Comparison of ENCODE assay signal across 23 cellular contexts in the genomic region with DNA sequence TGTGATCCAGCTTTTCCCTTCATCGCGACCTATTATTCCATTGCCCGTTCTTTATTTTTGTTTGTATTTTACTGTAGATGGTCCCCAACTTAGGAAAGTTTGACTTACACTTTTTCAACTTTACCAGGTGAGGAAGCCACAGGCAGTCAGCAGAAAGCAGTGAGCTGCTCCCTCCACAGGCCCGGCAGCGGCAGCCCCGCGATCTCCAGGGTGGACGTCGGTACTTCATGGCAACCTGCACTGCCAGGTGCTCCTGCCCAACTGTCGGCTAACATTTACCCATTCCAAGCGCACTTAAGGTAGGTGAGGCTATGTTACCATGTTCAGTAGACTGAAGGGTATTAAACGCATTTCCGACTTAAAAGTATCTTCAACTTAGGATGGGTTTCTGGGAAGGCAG. TPM values are rescaled to one million over a fixed set of nuclear protein-coding genes. Genes with fewer than 3 reads are reported as not detected.
DNase-seq lines count a peak whose midpoint lies in the region; ATAC-seq and TF ChIP-seq lines count a peak whose summit lies in the region.
"Had no signal": no experiment of that assay in that cellular context is flagged by ENCODE, and none has a peak within 500 bp of the region (broad histone marks: within the 10 kb centered on the region; RNA-seq: fewer than 3 reads in every experiment).

No MANE protein-coding gene starts in this region.

- H3K9me3 ChIP-seq in neutrophil, result no peaks in the 10 kb centered on the region
- H3K9me3 ChIP-seq: BE2C had no signal

- H3K4me3 Mint-ChIP-seq in type B pancreatic cell, result no peak overlapping the region
- no peak overlapping the region for H3K4me3 Mint-ChIP-seq in natural killer cell treated with Interleukin-12 subunit alpha and Interleukin-12 subunit beta and Interleukin-15 and Interleukin-18, amount 100 ng/mL, for 72 hours
- H3K4me3 Mint-ChIP-seq: CD4-positive, CD25-positive, alpha-beta regulatory T cell; CD8-positive, alpha-beta memory T cell; HFFc6 had no signal

- H3K4me1 Mint-ChIP-seq in type B pancreatic cell (ENCODE audit: unreplicated experiment), result peaks cover 53% of the 10 kb centered on the region
- H3K4me1 Mint-ChIP-seq in natural killer cell treated with Interleukin-12 subunit alpha and Interleukin-12 subunit beta and Interleukin-15 and Interleukin-18, amount 100 ng/mL, for 72 hours (ENCODE audit: low read depth in 2 of 2), result peaks cover 20 to 30% of the 10 kb centered on the region in 2 donors

- TF ChIP-seq CTCF in neutrophil (IDR thresholded peaks at IDR 0.05) (no peak), type B pancreatic cell (conservative IDR thresholded peaks at IDR 0.05) (no peak)

- peaks cover 100% of the 10 kb centered on the region in 2 experiments for H3K4me1 ChIP-seq in neutrophil (ENCODE audit: control insufficient read depth in 1 of 2, insufficient read depth in 1 of 2, low read depth in 1 of 2, low read length in 1 of 2)
- H3K4me1 ChIP-seq: BE2C had no signal

- no peaks in the 10 kb centered on the region for H3K27me3 ChIP-seq in neutrophil
- H3K27me3 ChIP-seq: BE2C had no signal

- peak overlapping the region; percentile 91 for H3K27ac ChIP-seq in neutrophil

- peak overlapping the region; percentile 76 for H3K27ac Mint-ChIP-seq in type B pancreatic cell
- H3K27ac Mint-ChIP-seq in natural killer cell treated with Interleukin-12 subunit alpha and Interleukin-12 subunit beta and Interleukin-15 and Interleukin-18, amount 100 ng/mL, for 72 hours, result no peak overlapping the region
- H3K27ac Mint-ChIP-seq: CD8-positive, alpha-beta memory T cell; HFFc6; IgD-negative memory B cell had no signal

- H3K27me3 Mint-ChIP-seq in type B pancreatic cell, result no peaks in the 10 kb centered on the region
- H3K27me3 Mint-ChIP-seq in natural killer cell treated with Interleukin-12 subunit alpha and Interleukin-12 subunit beta and Interleukin-15 and Interleukin-18, amount 100 ng/mL, for 72 hours, result no peaks in the 10 kb centered on the region

- H3K4me3 ChIP-seq in neutrophil (ENCODE audit: low read depth in 1 of 2, low read length in 1 of 2), result no peak overlapping the region

- DNase-seq in ecto neural progenitor cell (ENCODE audit: low spot score) (peak; percentile 34), left lobe of liver (ENCODE audit: low spot score) (peak; percentile 37), type B pancreatic cell (ENCODE audit: extremely low spot score, unreplicated experiment) (no peak), NCI-H128 (lab: John Stamatoyannopoulos, UW; ENCODE audit: unreplicated experiment) (no peak), dedifferentiated amniotic fluid mesenchymal stem cell (ENCODE audit: extremely low spot score) (no peak)
- DNase-seq in natural killer cell treated with Interleukin-12 subunit alpha and Interleukin-12 subunit beta and Interleukin-15 and Interleukin-18, amount 100 ng/mL, for 72 hours (ENCODE audit: low spot score), result no peak
- DNase-seq: ACHN; BE2C; C1 segment of cervical spinal cord; CD4-positive, CD25-positive, alpha-beta regulatory T cell; CD8-positive, alpha-beta memory T cell; COR-L47; DMS153; DMS79 treated with DMSO at 0.1 percent for 48 hours; GF-D8; GOT3; H7; HFFc6; KBM-7 had no signal

- peaks cover 18% of the 10 kb centered on the region for H3K36me3 Mint-ChIP-seq in type B pancreatic cell
- H3K36me3 Mint-ChIP-seq in natural killer cell treated with Interleukin-12 subunit alpha and Interleukin-12 subunit beta and Interleukin-15 and Interleukin-18, amount 100 ng/mL, for 72 hours, result no peaks in the 10 kb centered on the region
- H3K36me3 Mint-ChIP-seq: CD4-positive, CD25-positive, alpha-beta regulatory T cell; CD8-positive, alpha-beta memory T cell; IgD-negative memory B cell had no signal

- H3K9me3 Mint-ChIP-seq in type B pancreatic cell, result no peaks in the 10 kb centered on the region
- H3K9me3 Mint-ChIP-seq in natural killer cell treated with Interleukin-12 subunit alpha and Interleukin-12 subunit beta and Interleukin-15 and Interleukin-18, amount 100 ng/mL, for 72 hours, result no peaks in the 10 kb centered on the region
- H3K9me3 Mint-ChIP-seq: CD8-positive, alpha-beta memory T cell; HFFc6; IgD-negative memory B cell had no signal

- H3K36me3 ChIP-seq in neutrophil, result peaks cover 18% of the 10 kb centered on the region
- H3K36me3 ChIP-seq: BE2C had no signal

- ATAC-seq in left lobe of liver (no peak), GM21528 (IDR thresholded peaks at IDR 0.05; ENCODE audit: low FRiP score, unreplicated experiment) (no peak)
- ATAC-seq in natural killer cell treated with Interleukin-12 subunit alpha and Interleukin-12 subunit beta and Interleukin-15 and Interleukin-18, amount 100 ng/mL, for 72 hours, result no peak
- ATAC-seq: HCT116 had no signal

RNA-seq across cellular contexts. Expression of a gene that starts 12.8 kb away (rescaled TPM):
- total RNA-seq in left lobe of liver (16.2 TPM), type B pancreatic cell (ENCODE audit: low replicate concordance) (34.1 and 71.2 TPM in 2 replicates)
- total RNA-seq in natural killer cell treated with Interleukin-12 subunit alpha and Interleukin-12 subunit beta and Interleukin-15 and Interleukin-18, amount 100 ng/mL, for 72 hours, result 10 to 100 TPM; 10.8 to 21.1 TPM

Comparison
In these comparisons a context has a peak if more than half of its experiments do, and no peak if none do; other contexts are left out.
1. DNase-seq: peak in ecto neural progenitor cell (single experiment) and left lobe of liver (single experiment); none in type B pancreatic cell (single experiment), NCI-H128 (single experiment), dedifferentiated amniotic fluid mesenchymal stem cell (single experiment) and natural killer cell treated with Interleukin-12 subunit alpha and Interleukin-12 subunit beta and Interleukin-15 and Interleukin-18, amount 100 ng/mL, for 72 hours (single experiment).